19 cellular contexts compared by ENCODE assay signal in genomic region chr5:82416506-82416905, GRCh38.
DNase-seq lines count a peak whose midpoint lies in the region; ATAC-seq, FAIRE-seq and TF ChIP-seq lines count a peak whose summit lies in the region.
"Had no signal": no experiment of that assay in that cellular context is flagged by ENCODE, and none has a peak within 500 bp of the region (broad histone marks: within the 10 kb centered on the region; RNA-seq: fewer than 3 reads in every experiment).

No MANE protein-coding gene starts in this region.

- TF ChIP-seq CTCF in GM23338 (conservative IDR thresholded peaks at IDR 0.05; ENCODE audit: low read depth in 2 of 2): no peak
- TF ChIP-seq CTCF in K562 (IDR thresholded peaks at IDR 0.05 in 2 of 3, conservative IDR thresholded peaks at IDR 0.05 in 1 of 3; ENCODE audit: insufficient read depth in 2 of 3, low read depth in 1 of 3, low read length in 3 of 3): no peak

- H3K27ac ChIP-seq in GM23338 (ENCODE audit: low read depth): no peak overlapping the region
- peak overlapping the region; percentile 31; the same call in 1 of the 3 replicates for H3K27ac ChIP-seq in K562 (ENCODE audit: extremely low read depth, low read depth, low read length)
- no peak overlapping the region for H3K27ac ChIP-seq in iPS DF 6.9 (ENCODE audit: low read length)
- H3K27ac ChIP-seq in trophoblast cell (ENCODE audit: low read depth, low read length): peak overlapping the region; percentile 23
- H3K27ac ChIP-seq: SK-N-MC had no signal

- no peak overlapping the region for H2BK120ac ChIP-seq in trophoblast cell (ENCODE audit: insufficient read depth, low read length, poor library complexity)

- no TSS peak for BruUV-seq in K562 (replicated peaks; lab: Mats Ljungman, UMichigan)

- ATAC-seq in GM23338: peak; percentile 44
- ATAC-seq in K562: no peak

- in situ Hi-C loops in K562 (cut with MboI): no loop called here

- H3K9ac ChIP-seq in K562 (ENCODE audit: insufficient read depth in 1 of 2, low read depth in 2 of 2, low read length in 2 of 2) (no peak overlapping the region), trophoblast cell (ENCODE audit: low read length) (no peak overlapping the region)

- no peaks in the 10 kb centered on the region for H3K9me3 Mint-ChIP-seq in GM23338
- no peaks in the 10 kb centered on the region for H3K9me3 Mint-ChIP-seq in activated naive CD4-positive, alpha-beta T cell treated with anti-CD3 and anti-CD28 coated beads for 36 hours
- H3K9me3 Mint-ChIP-seq: CD4-positive, alpha-beta T cell; H9 had no signal

- no peak overlapping the region for H3K4me3 Mint-ChIP-seq in GM23338
- H3K4me3 Mint-ChIP-seq in activated naive CD4-positive, alpha-beta T cell treated with anti-CD3 and anti-CD28 coated beads for 36 hours: no peak overlapping the region
- H3K4me3 Mint-ChIP-seq: CD4-positive, alpha-beta T cell; H9 had no signal

- TF ChIP-seq POLR2A in K562 (conservative IDR thresholded peaks at IDR 0.05): no peak

- H4K8ac ChIP-seq in trophoblast cell (ENCODE audit: low read depth, low read length): no peak overlapping the region

- H3K4me2 ChIP-seq in GM23338: no peak overlapping the region
- H3K4me2 ChIP-seq in K562 (ENCODE audit: insufficient read depth, low read length): no peak overlapping the region
- no peak overlapping the region for H3K4me2 ChIP-seq in trophoblast cell (ENCODE audit: low read length)

- no peak overlapping the region for H3K23ac ChIP-seq in trophoblast cell (ENCODE audit: low read length)

- H3K4me1 Mint-ChIP-seq in GM23338: peaks cover 18% of the 10 kb centered on the region
- H3K4me1 Mint-ChIP-seq in activated naive CD4-positive, alpha-beta T cell treated with anti-CD3 and anti-CD28 coated beads for 36 hours (ENCODE audit: low read depth): no peaks in the 10 kb centered on the region

- H2BK12ac ChIP-seq in trophoblast cell (ENCODE audit: low read length): no peak overlapping the region

- CTCF ChIA-PET in K562 (lab: Yijun Ruan, JAX; ENCODE audit: low intra/inter-chr PET ratio): no interaction called here
- CTCF ChIA-PET in activated naive CD4-positive, alpha-beta T cell treated with anti-CD3 and anti-CD28 coated beads for 36 hours (lab: Charles Lee): interaction anchor here (0.6 kb wide), 1 partner anchor 57 kb away, joined by 4 read pairs; no protein-coding TSS in a partner anchor

- intact Hi-C loops in K562 (cut with micrococcal nuclease): no loop called here
- intact Hi-C loops in activated naive CD4-positive, alpha-beta T cell treated with anti-CD3 and anti-CD28 coated beads for 36 hours (cut with micrococcal nuclease): no loop called here

- H3K27me3 ChIP-seq in GM23338 (ENCODE audit: insufficient read depth): no peaks in the 10 kb centered on the region
- no peaks in the 10 kb centered on the region for H3K27me3 ChIP-seq in K562 (ENCODE audit: control insufficient read depth in 2 of 2, insufficient read depth in 2 of 2, low read length in 2 of 2)
- no peaks in the 10 kb centered on the region for H3K27me3 ChIP-seq in iPS DF 6.9 (ENCODE audit: control insufficient read depth, insufficient read depth, low read length)
- no peaks in the 10 kb centered on the region for H3K27me3 ChIP-seq in trophoblast cell (ENCODE audit: insufficient read depth, low read length)

- POLR2A ChIA-PET in K562 (lab: Yijun Ruan, JAX): no interaction called here

- no peak overlapping the region for H4K12ac ChIP-seq in trophoblast cell (ENCODE audit: low read depth, low read length)

- no peak for TF ChIP-seq EP300 in K562 (IDR thresholded peaks at IDR 0.05; ENCODE audit: low read length)

- H4K20me1 ChIP-seq in GM23338 (replicated peaks; ENCODE audit: insufficient read depth): no peaks in the 10 kb centered on the region
- no peaks in the 10 kb centered on the region for H4K20me1 ChIP-seq in K562 (replicated peaks; ENCODE audit: control insufficient read depth, insufficient read depth, low read length)

- H3K4me3 ChIP-seq in GM23338 (no peak overlapping the region), K562 (no peak overlapping the region), iPS DF 6.9 (ENCODE audit: low read length) (no peak overlapping the region), trophoblast cell (ENCODE audit: low read depth, low read length) (no peak overlapping the region)
- H3K4me3 ChIP-seq: SK-N-MC had no signal

- WGBS in K562 (ENCODE audit: insufficient coverage, low coverage, missing lambda C conversion rate): 69% methylated on average over 4 of the region's 4 CpGs
- no CpG with 5 or more reads among the region's 4 CpGs for WGBS in iPS DF 6.9 (ENCODE audit: insufficient coverage, insufficient read length)
- no CpG with 5 or more reads among the region's 4 CpGs for WGBS in trophoblast cell (ENCODE audit: extremely low coverage, insufficient coverage, insufficient read length)

- H2AFZ ChIP-seq in GM23338: peak overlapping the region; percentile 80
- H2AFZ ChIP-seq in K562 (ENCODE audit: low read depth, low read length): peak overlapping the region; percentile 82
- H2AFZ ChIP-seq in trophoblast cell (ENCODE audit: insufficient read depth, low read length, poor library complexity): no peak overlapping the region

- no peaks in the 10 kb centered on the region for H3K79me1 ChIP-seq in trophoblast cell (ENCODE audit: low read length)

- no peak overlapping the region for H3K18ac ChIP-seq in trophoblast cell (ENCODE audit: low read length)

- no peak for FAIRE-seq in K562 (lab: Jason Lieb, UNC)
- FAIRE-seq: A204.1 had no signal

- H3K36me3 ChIP-seq in GM23338 (ENCODE audit: insufficient read depth) (no peaks in the 10 kb centered on the region), K562 (ENCODE audit: control insufficient read depth, insufficient read depth, low read length) (no peaks in the 10 kb centered on the region), iPS DF 6.9 (ENCODE audit: control insufficient read depth, insufficient read depth, low read length) (no peaks in the 10 kb centered on the region), trophoblast cell (ENCODE audit: control insufficient read depth in 1 of 2, insufficient read depth in 2 of 2, low read length in 2 of 2) (no peaks in the 10 kb centered on the region)

- no peak overlapping the region for H2BK5ac ChIP-seq in trophoblast cell (ENCODE audit: low read depth, low read length, poor library complexity)

- H4K91ac ChIP-seq in trophoblast cell (ENCODE audit: low read depth, low read length): no peak overlapping the region

- H3K9me3 ChIP-seq in K562 (replicated peaks; ENCODE audit: control insufficient read depth, insufficient read depth, low read depth, low read length) (no peaks in the 10 kb centered on the region), iPS DF 6.9 (ENCODE audit: control insufficient read depth, insufficient read depth, low read length) (no peaks in the 10 kb centered on the region), trophoblast cell (ENCODE audit: insufficient read depth, low read depth, low read length) (no peaks in the 10 kb centered on the region)

- DNase-seq in GM23338 (ENCODE audit: low spot score): no peak
- DNase-seq in K562 (ENCODE audit: extremely low read depth in 1 of 4, low spot score in 3 of 4): no peak
- DNase-seq in iPS DF 6.9 (ENCODE audit: low read depth, low spot score): peak; percentile 18
- DNase-seq in trophoblast cell: no peak
- DNase-seq in activated naive CD4-positive, alpha-beta T cell treated with Interleukin-2 at 50 U/mL for 16 hours: no peak
- no peak for DNase-seq in activated naive CD4-positive, alpha-beta T cell treated with anti-CD3 and anti-CD28 coated beads for 36 hours
- no peak for DNase-seq in DMS153 (lab: John Stamatoyannopoulos, UW)
- no peak for DNase-seq in SHP77 treated with DMSO at 0.1 percent for 48 hours (lab: John Stamatoyannopoulos, UW)
- DNase-seq: CD4-positive, alpha-beta T cell; DMS79; H9; KG1; NCI-H1694 treated with DMSO at 0.1 percent for 48 hours; NCI-H510A treated with DMSO at 0.1 percent for 48 hours; NCI-H774; OCI-M1; Right ventricle myocardium superior had no signal

- no peak for TF ChIP-seq RAD21 in K562 (CRISPR knock-in tag; conservative IDR thresholded peaks at IDR 0.05 in 1 of 2, IDR thresholded peaks at IDR 0.05 in 1 of 2)

- H3K4me1 ChIP-seq in GM23338 (ENCODE audit: insufficient read depth) (peaks cover 11% of the 10 kb centered on the region), K562 (replicated peaks in 1 of 2; ENCODE audit: control insufficient read depth in 2 of 2, insufficient read depth in 2 of 2, low read length in 2 of 2) (peaks cover under 1 to 53% of the 10 kb centered on the region in 2 experiments; a peak in 3 of 5 replicates), iPS DF 6.9 (ENCODE audit: control insufficient read depth, insufficient read depth, low read length) (no peaks in the 10 kb centered on the region; the same call in 1 of the 2 replicates), trophoblast cell (ENCODE audit: control insufficient read depth in 1 of 2, insufficient read depth in 2 of 2, low read length in 2 of 2) (peaks cover 3 to 4% of the 10 kb centered on the region in 2 experiments)

- no peak overlapping the region for H3K4ac ChIP-seq in trophoblast cell (ENCODE audit: low read depth, low read length)

- H3K79me2 ChIP-seq in GM23338 (replicated peaks; ENCODE audit: insufficient read depth) (no peaks in the 10 kb centered on the region), K562 (ENCODE audit: control insufficient read depth, insufficient read depth, low read length) (no peaks in the 10 kb centered on the region), trophoblast cell (ENCODE audit: control insufficient read depth, insufficient read depth, low read length, poor library complexity) (no peaks in the 10 kb centered on the region)

- no peak overlapping the region for H2AK5ac ChIP-seq in trophoblast cell (ENCODE audit: low read length)

- H3K9me2 ChIP-seq in GM23338 (ENCODE audit: insufficient read depth): no peaks in the 10 kb centered on the region; the same call in 1 of the 2 replicates

- no peak overlapping the region for H3K27ac Mint-ChIP-seq in GM23338
- no peak overlapping the region for H3K27ac Mint-ChIP-seq in activated naive CD4-positive, alpha-beta T cell treated with anti-CD3 and anti-CD28 coated beads for 36 hours
- H3K27ac Mint-ChIP-seq: CD4-positive, alpha-beta T cell had no signal

- H3F3A ChIP-seq in GM23338 (replicated peaks; ENCODE audit: low read depth): no peaks in the 10 kb centered on the region

- H3K36me3 Mint-ChIP-seq in GM23338 (ENCODE audit: low read depth): no peaks in the 10 kb centered on the region
- H3K36me3 Mint-ChIP-seq in activated naive CD4-positive, alpha-beta T cell treated with anti-CD3 and anti-CD28 coated beads for 36 hours (ENCODE audit: low read depth): no peaks in the 10 kb centered on the region

- H3K14ac ChIP-seq in trophoblast cell (ENCODE audit: low read length): no peak overlapping the region

- no peaks in the 10 kb centered on the region for H3K9me1 ChIP-seq in K562 (ENCODE audit: control insufficient read depth, insufficient read depth, low read length)

- peaks cover 4% of the 10 kb centered on the region for H3K27me3 Mint-ChIP-seq in GM23338 (ENCODE audit: insufficient read depth, low read depth, poor library complexity)
- no peaks in the 10 kb centered on the region for H3K27me3 Mint-ChIP-seq in activated naive CD4-positive, alpha-beta T cell treated with anti-CD3 and anti-CD28 coated beads for 36 hours (ENCODE audit: low read depth)
- H3K27me3 Mint-ChIP-seq: CD4-positive, alpha-beta T cell had no signal

TF ChIP-seq in GM23338, 12 proteins besides CTCF, POLR2A, EP300 and RAD21 (continues in another document):
- no peak for TF ChIP-seq STAT1 (IDR thresholded peaks at IDR 0.05; ENCODE audit: unreplicated experiment)

TF ChIP-seq in K562, 482 proteins besides CTCF, POLR2A, EP300 and RAD21 (continues in another document):
- TF ChIP-seq ARNT (IDR thresholded peaks at IDR 0.05): no peak

Comparison
In these comparisons a context has a peak if more than half of its experiments do, and no peak if none do; other contexts are left out.
1. H3K27ac ChIP-seq: peak in K562 (single experiment) and trophoblast cell (single experiment); none in GM23338 (single experiment) and iPS DF 6.9 (single experiment).